Comparison of ENCODE assay signal across 9 cellular contexts in the genomic region with DNA sequence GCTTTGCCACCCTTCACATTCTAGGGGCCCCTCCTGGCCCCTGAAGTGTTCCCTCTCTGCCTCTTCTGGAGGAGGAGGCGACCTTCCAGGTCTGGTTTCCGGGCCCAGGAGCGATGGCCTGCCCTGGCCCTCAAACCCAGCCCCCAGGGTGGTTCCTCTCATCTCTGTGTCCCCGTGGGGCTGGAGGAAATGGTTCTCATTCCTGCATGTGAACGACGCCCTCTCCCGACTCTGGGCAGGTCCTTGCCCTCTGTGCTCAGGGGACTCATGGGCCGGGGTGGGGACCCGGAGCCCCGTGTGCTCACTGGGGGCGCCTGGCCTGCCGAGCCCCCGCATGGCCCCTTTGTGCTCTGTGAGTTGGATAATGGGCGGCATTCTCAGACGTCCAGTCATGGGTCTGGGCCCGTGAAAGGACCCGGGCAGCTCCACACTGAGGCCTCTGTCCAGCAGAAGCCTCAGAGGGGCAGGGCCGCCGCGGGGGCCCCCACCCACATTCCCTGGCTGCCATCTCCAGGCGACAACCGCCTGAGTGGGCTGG. TPM values are rescaled to one million over a fixed set of nuclear protein-coding genes. Genes with fewer than 3 reads are reported as not detected.
A peak's percentile ranks its signal among the peaks of the same experiment; 100 is the strongest.
DNase-seq lines count a peak whose midpoint lies in the region; ATAC-seq and TF ChIP-seq lines count a peak whose summit lies in the region.
"Had no signal": no experiment of that assay in that cellular context is flagged by ENCODE, and none has a peak within 500 bp of the region (broad histone marks: within the 10 kb centered on the region; RNA-seq: fewer than 3 reads in every experiment).

No MANE protein-coding gene starts in this region.

- H3K4me1 ChIP-seq in BLaER1 (peaks cover 92% of the 10 kb centered on the region), psoas muscle (peaks cover 14% of the 10 kb centered on the region)

- H3K36me3 ChIP-seq in BLaER1 (no peaks in the 10 kb centered on the region), psoas muscle (ENCODE audit: insufficient read depth in 1 of 2, low read depth in 1 of 2) (no peaks in the 10 kb centered on the region)

- H3K27me3 ChIP-seq in BLaER1: no peaks in the 10 kb centered on the region
- no peaks in the 10 kb centered on the region for H3K27me3 ChIP-seq in psoas muscle (ENCODE audit: insufficient read depth in 3 of 3, low read length in 2 of 3)

- H3K4me2 ChIP-seq in BLaER1: peak overlapping the region; percentile 63

- intact Hi-C loops in left ventricle myocardium superior (cut with micrococcal nuclease): no loop called here
- intact Hi-C loops in psoas muscle (cut with DNase I): no loop called here

- H3K9me3 ChIP-seq in BLaER1 (no peaks in the 10 kb centered on the region), psoas muscle (no peaks in the 10 kb centered on the region)

- ATAC-seq in SK-N-SH treated with all-trans-retinoic acid at 6 μM for 48 hours (peak; percentile 41), left ventricle myocardium superior (peak; percentile 24), psoas muscle (no peak)

- peak overlapping the region; percentile 16; the same call in 1 of the 2 replicates for H3K9ac ChIP-seq in BLaER1

- 39 to 47% (median 42%) methylated on average over 21 to 22 of the region's 22 CpGs for whole genome bisulfite sequencing in psoas muscle, 3 donors

- no peaks in the 10 kb centered on the region for H4K20me1 ChIP-seq in BLaER1

- TF ChIP-seq CTCF in psoas muscle (IDR thresholded peaks at IDR 0.05): no peak

- H3K4me3 ChIP-seq in BLaER1 (no peak overlapping the region), psoas muscle (no peak overlapping the region)

- peak overlapping the region; percentile 61 for H3K27ac ChIP-seq in BLaER1
- no peak overlapping the region for H3K27ac ChIP-seq in psoas muscle

- peak; percentile 61 for DNase-seq in left ventricle myocardium superior
- DNase-seq in psoas muscle: peak; percentile 42 to 63
- no peak for DNase-seq in activated CD4-positive, alpha-beta T cell treated with anti-CD3 and anti-CD28 coated beads for 4 hours
- DNase-seq in NCI-H1930 (lab: John Stamatoyannopoulos, UW): no peak
- DNase-seq in NCI-H345 treated with DMSO at 0.1 percent for 48 hours (lab: John Stamatoyannopoulos, UW; ENCODE audit: unreplicated experiment): no peak
- no peak for DNase-seq in activated gamma-delta T cell treated with Interleukin-2 at 50 U/mL for 16 hours
- DNase-seq: CD4-positive, alpha-beta memory T cell had no signal

TF ChIP-seq in SK-N-SH treated with all-trans-retinoic acid at 6 μM for 48 hours, 23 proteins besides CTCF, POLR2A, EP300 and RAD21:
- TF ChIP-seq, protein P1, sequence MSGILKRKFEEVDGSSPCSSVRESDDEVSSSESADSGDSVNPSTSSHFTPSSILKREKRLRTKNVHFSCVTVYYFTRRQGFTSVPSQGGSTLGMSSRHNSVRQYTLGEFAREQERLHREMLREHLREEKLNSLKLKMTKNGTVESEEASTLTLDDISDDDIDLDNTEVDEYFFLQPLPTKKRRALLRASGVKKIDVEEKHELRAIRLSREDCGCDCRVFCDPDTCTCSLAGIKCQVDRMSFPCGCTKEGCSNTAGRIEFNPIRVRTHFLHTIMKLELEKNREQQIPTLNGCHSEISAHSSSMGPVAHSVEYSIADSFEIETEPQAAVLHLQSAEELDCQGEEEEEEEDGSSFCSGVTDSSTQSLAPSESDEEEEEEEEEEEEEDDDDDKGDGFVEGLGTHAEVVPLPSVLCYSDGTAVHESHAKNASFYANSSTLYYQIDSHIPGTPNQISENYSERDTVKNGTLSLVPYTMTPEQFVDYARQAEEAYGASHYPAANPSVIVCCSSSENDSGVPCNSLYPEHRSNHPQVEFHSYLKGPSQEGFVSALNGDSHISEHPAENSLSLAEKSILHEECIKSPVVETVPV (CRISPR knock-in tag; IDR thresholded peaks at IDR 0.05): no peak
- no peak for TF ChIP-seq SNAI2 (CRISPR knock-in tag; IDR thresholded peaks at IDR 0.05)
- TF ChIP-seq, protein P2, sequence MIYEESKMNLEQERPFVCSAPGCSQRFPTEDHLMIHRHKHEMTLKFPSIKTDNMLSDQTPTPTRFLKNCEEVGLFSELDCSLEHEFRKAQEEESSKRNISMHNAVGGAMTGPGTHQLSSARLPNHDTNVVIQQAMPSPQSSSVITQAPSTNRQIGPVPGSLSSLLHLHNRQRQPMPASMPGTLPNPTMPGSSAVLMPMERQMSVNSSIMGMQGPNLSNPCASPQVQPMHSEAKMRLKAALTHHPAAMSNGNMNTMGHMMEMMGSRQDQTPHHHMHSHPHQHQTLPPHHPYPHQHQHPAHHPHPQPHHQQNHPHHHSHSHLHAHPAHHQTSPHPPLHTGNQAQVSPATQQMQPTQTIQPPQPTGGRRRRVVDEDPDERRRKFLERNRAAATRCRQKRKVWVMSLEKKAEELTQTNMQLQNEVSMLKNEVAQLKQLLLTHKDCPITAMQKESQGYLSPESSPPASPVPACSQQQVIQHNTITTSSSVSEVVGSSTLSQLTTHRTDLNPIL (CRISPR knock-in tag; IDR thresholded peaks at IDR 0.05; ENCODE audit: low read depth): no peak
- TF ChIP-seq CSDC2 (CRISPR knock-in tag; IDR thresholded peaks at IDR 0.05): no peak
- TF ChIP-seq ZC3H10 (CRISPR knock-in tag; IDR thresholded peaks at IDR 0.05): no peak
- TF ChIP-seq TCF4 (CRISPR knock-in tag; IDR thresholded peaks at IDR 0.05; ENCODE audit: borderline replicate concordance): no peak
- TF ChIP-seq, protein P3, sequence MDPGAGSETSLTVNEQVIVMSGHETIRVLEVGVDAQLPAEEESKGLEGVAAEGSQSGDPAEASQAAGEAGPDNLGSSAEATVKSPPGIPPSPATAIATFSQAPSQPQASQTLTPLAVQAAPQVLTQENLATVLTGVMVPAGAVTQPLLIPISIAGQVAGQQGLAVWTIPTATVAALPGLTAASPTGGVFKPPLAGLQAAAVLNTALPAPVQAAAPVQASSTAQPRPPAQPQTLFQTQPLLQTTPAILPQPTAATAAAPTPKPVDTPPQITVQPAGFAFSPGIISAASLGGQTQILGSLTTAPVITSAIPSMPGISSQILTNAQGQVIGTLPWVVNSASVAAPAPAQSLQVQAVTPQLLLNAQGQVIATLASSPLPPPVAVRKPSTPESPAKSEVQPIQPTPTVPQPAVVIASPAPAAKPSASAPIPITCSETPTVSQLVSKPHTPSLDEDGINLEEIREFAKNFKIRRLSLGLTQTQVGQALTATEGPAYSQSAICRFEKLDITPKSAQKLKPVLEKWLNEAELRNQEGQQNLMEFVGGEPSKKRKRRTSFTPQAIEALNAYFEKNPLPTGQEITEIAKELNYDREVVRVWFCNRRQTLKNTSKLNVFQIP (CRISPR knock-in tag; IDR thresholded peaks at IDR 0.05; ENCODE audit: borderline replicate concordance, low read depth): no peak
- TF ChIP-seq ISL1 (CRISPR knock-in tag; IDR thresholded peaks at IDR 0.05): no peak
- TF ChIP-seq BACH2 (CRISPR knock-in tag; IDR thresholded peaks at IDR 0.05; ENCODE audit: borderline replicate concordance): no peak
- TF ChIP-seq ZNF8 (CRISPR knock-in tag; IDR thresholded peaks at IDR 0.05): no peak
- no peak for TF ChIP-seq ZFP3 (CRISPR knock-in tag; IDR thresholded peaks at IDR 0.05)
- TF ChIP-seq OSR1 (CRISPR knock-in tag; IDR thresholded peaks at IDR 0.05): no peak
- no peak for TF ChIP-seq ZNF70 (CRISPR knock-in tag; IDR thresholded peaks at IDR 0.05)

RNA-seq across cellular contexts. Expression of a gene that starts 5.4 kb away (rescaled TPM):
- total RNA-seq in left ventricle myocardium superior (56.6 TPM), psoas muscle (10 to 100 TPM; 28.2 to 49.9 (median 31.9) TPM)
- 10 to 100 TPM; 15.5 to 24.0 (median 20.7) TPM for polyA plus RNA-seq in psoas muscle

Comparison
In these comparisons a context has a peak if more than half of its experiments do, and no peak if none do; other contexts are left out.
1. ATAC-seq: peak in SK-N-SH treated with all-trans-retinoic acid at 6 μM for 48 hours (single experiment) and left ventricle myocardium superior (single experiment); none in psoas muscle (0 of 4).
2. DNase-seq: peak in left ventricle myocardium superior (single experiment) and psoas muscle (2 of 2); none in activated CD4-positive, alpha-beta T cell treated with anti-CD3 and anti-CD28 coated beads for 4 hours (0 of 2), NCI-H1930 (0 of 2), NCI-H345 treated with DMSO at 0.1 percent for 48 hours (single experiment) and activated gamma-delta T cell treated with Interleukin-2 at 50 U/mL for 16 hours (single experiment).